In genomic region chr4:149345424-149345823, GRCh38 we compare ENCODE assay signal across 18 cellular contexts.
A peak's percentile ranks its signal among the peaks of the same experiment; 100 is the strongest.
DNase-seq lines count a peak whose midpoint lies in the region; ATAC-seq, FAIRE-seq and TF ChIP-seq lines count a peak whose summit lies in the region.
"Had no signal": no experiment of that assay in that cellular context is flagged by ENCODE, and none has a peak within 500 bp of the region (broad histone marks: within the 10 kb centered on the region; RNA-seq: fewer than 3 reads in every experiment).

No MANE protein-coding gene starts in this region.

- H3K4me1 ChIP-seq in GM23248 (ENCODE audit: insufficient read depth) = peaks cover 28% of the 10 kb centered on the region
- H3K4me1 ChIP-seq in mammary epithelial cell (ENCODE audit: insufficient read depth, low read length) = peaks cover 6% of the 10 kb centered on the region
- peaks cover 14% of the 10 kb centered on the region for H3K4me1 ChIP-seq in keratinocyte (ENCODE audit: control insufficient read depth, extremely low read depth, insufficient read depth, low read length)
- H3K4me1 ChIP-seq: A549 had no signal

- H4K20me1 ChIP-seq in GM23248 (ENCODE audit: insufficient read depth) (no peaks in the 10 kb centered on the region), mammary epithelial cell (ENCODE audit: insufficient read depth, low read length) (no peaks in the 10 kb centered on the region), keratinocyte (ENCODE audit: control insufficient read depth, extremely low read depth, insufficient read depth, low read length) (no peaks in the 10 kb centered on the region)
- H4K20me1 ChIP-seq: BLaER1 had no signal

- dilution Hi-C loops in mammary epithelial cell (cut with HindIII; ENCODE audit: low sequenced_read_pairs) = no loop called here
- dilution Hi-C loops in keratinocyte (cut with MboI; ENCODE audit: extremely low pct_ligation_motif_present, low sequenced_read_pairs) = no loop called here

- H3K9me3 ChIP-seq in GM23248 (ENCODE audit: low read depth) (no peaks in the 10 kb centered on the region), mammary epithelial cell (replicated peaks; ENCODE audit: insufficient read depth, low read length) (no peaks in the 10 kb centered on the region), keratinocyte (ENCODE audit: control insufficient read depth, low read depth, low read length) (no peaks in the 10 kb centered on the region)
- H3K9me3 ChIP-seq: A549, BLaER1 had no signal

- H3K27me3 ChIP-seq in GM23248 (replicated peaks; ENCODE audit: insufficient read depth) (no peaks in the 10 kb centered on the region), mammary epithelial cell (ENCODE audit: insufficient read depth, low read length) (no peaks in the 10 kb centered on the region), keratinocyte (ENCODE audit: control insufficient read depth, extremely low read depth, insufficient read depth, low read length) (no peaks in the 10 kb centered on the region)
- H3K27me3 ChIP-seq: BLaER1 had no signal

- no peak overlapping the region for H3K9ac ChIP-seq in GM23248
- H3K9ac ChIP-seq in mammary epithelial cell (ENCODE audit: insufficient read depth, low read length) = no peak overlapping the region
- no peak overlapping the region for H3K9ac ChIP-seq in keratinocyte (ENCODE audit: control insufficient read depth, extremely low read depth, insufficient read depth, low read length)
- H3K9ac ChIP-seq: BLaER1 had no signal

- no TSS peak for BruUV-seq in mammary epithelial cell (replicated peaks; lab: Mats Ljungman, UMichigan)

- H3K79me2 ChIP-seq in GM23248 (ENCODE audit: insufficient read depth) (no peaks in the 10 kb centered on the region), mammary epithelial cell (ENCODE audit: insufficient read depth, low read length) (no peaks in the 10 kb centered on the region), keratinocyte (ENCODE audit: control insufficient read depth, insufficient read depth, low read length) (no peaks in the 10 kb centered on the region)

- peaks cover 6% of the 10 kb centered on the region; the same call in 1 of the 2 replicates for H3F3A ChIP-seq in GM23248 (ENCODE audit: insufficient read depth)

- H2AFZ ChIP-seq in GM23248 = no peak overlapping the region
- no peak overlapping the region for H2AFZ ChIP-seq in mammary epithelial cell (ENCODE audit: low read depth, low read length)
- H2AFZ ChIP-seq in keratinocyte (ENCODE audit: control insufficient read depth, low read length) = no peak overlapping the region

- no peak for TF ChIP-seq CTCF in mammary epithelial cell (conservative IDR thresholded peaks at IDR 0.05 in 1 of 2, IDR thresholded peaks at IDR 0.05 in 1 of 2; ENCODE audit: extremely low read depth in 1 of 2, insufficient read depth in 1 of 2, low read depth in 1 of 2, low read length in 2 of 2)
- no peak for TF ChIP-seq CTCF in keratinocyte (optimal IDR thresholded peaks at IDR 0.05 in 1 of 3, IDR thresholded peaks at IDR 0.05 in 1 of 3, conservative IDR thresholded peaks at IDR 0.05 in 1 of 3; ENCODE audit: extremely low read depth in 1 of 3, insufficient read depth in 2 of 3, low read length in 3 of 3)

- intact Hi-C loops in mammary epithelial cell (cut with micrococcal nuclease) = no loop called here

- FAIRE-seq in keratinocyte (lab: Jason Lieb, UNC) = peak; percentile 76
- FAIRE-seq: A549, GM12892 had no signal

- ATAC-seq in GM18517 (IDR thresholded peaks at IDR 0.05; ENCODE audit: unreplicated experiment) (no peak), HG03457 (IDR thresholded peaks at IDR 0.05; ENCODE audit: unreplicated experiment) (no peak)
- ATAC-seq: A549 had no signal

- H3K27ac ChIP-seq in GM23248 = no peak overlapping the region
- no peak overlapping the region for H3K27ac ChIP-seq in mammary epithelial cell (ENCODE audit: insufficient read depth, low read depth, low read length)
- H3K27ac ChIP-seq in keratinocyte (ENCODE audit: control insufficient read depth, insufficient read depth, low read length) = no peak overlapping the region
- H3K27ac ChIP-seq: A549, BLaER1 had no signal

- H3K4me3 ChIP-seq in GM23248 (no peak overlapping the region), mammary epithelial cell (replicated peaks in 1 of 3; ENCODE audit: insufficient read depth in 1 of 3, low read depth in 2 of 3, low read length in 3 of 3) (no peak overlapping the region), keratinocyte (ENCODE audit: control insufficient read depth in 2 of 3, extremely low read depth in 1 of 3, insufficient read depth in 2 of 3, low read depth in 1 of 3, low read length in 3 of 3) (no peak overlapping the region)
- H3K4me3 ChIP-seq: A549, BLaER1 had no signal

- peaks cover 3% of the 10 kb centered on the region for H3K9me1 ChIP-seq in keratinocyte (ENCODE audit: control insufficient read depth, extremely low read depth, insufficient read depth, low read length)

- H3K36me3 ChIP-seq in GM23248 (ENCODE audit: low read depth) (no peaks in the 10 kb centered on the region), mammary epithelial cell (ENCODE audit: insufficient read depth, low read length) (no peaks in the 10 kb centered on the region), keratinocyte (ENCODE audit: control insufficient read depth in 2 of 2, extremely low read depth in 1 of 2, insufficient read depth in 2 of 2, low read length in 2 of 2) (no peaks in the 10 kb centered on the region)
- H3K36me3 ChIP-seq: BLaER1 had no signal

- 0 to 3% methylated on average over 1 of the region's 1 CpG for WGBS in GM23248 (ENCODE audit: low coverage in 1 of 2, low lambda C conversion rate in 2 of 2, missing lambda C conversion rate in 2 of 2), 2 experiments
- WGBS in mammary epithelial cell (ENCODE audit: low coverage, missing lambda C conversion rate) = 18% methylated on average over 1 of the region's 1 CpG

- CTCF ChIA-PET in mammary epithelial cell (lab: Charles Lee; ENCODE audit: low non-redundant PET) = no interaction called here

- no peaks in the 10 kb centered on the region for H3K9me2 ChIP-seq in GM23248 (ENCODE audit: insufficient read depth)

- DNase-seq in GM23248 (peak; percentile 35), OCI-M1 (lab: John Stamatoyannopoulos, UW) (peak; percentile 47), mammary epithelial cell (peak; percentile 12), keratinocyte (ENCODE audit: low read depth, low spot score) (peak; percentile 13), GF-D8 (lab: John Stamatoyannopoulos, UW) (no peak), DMS114 treated with DMSO at 0.1 percent for 48 hours (lab: John Stamatoyannopoulos, UW; ENCODE audit: unreplicated experiment) (no peak)
- DNase-seq: CD4-positive, alpha-beta memory T cell; IMR-90; NCI-H1092 treated with DMSO at 0.1 percent for 48 hours; NCI-H146; NCI-H2081; NK-92 treated with Interleukin-12 subunit alpha and Interleukin-12 subunit beta, amount 100 ng/mL, for 24 hours; RPMI8226 had no signal

- H3K4me2 ChIP-seq in GM23248 (ENCODE audit: unreplicated experiment) = no peak overlapping the region
- no peak overlapping the region for H3K4me2 ChIP-seq in mammary epithelial cell (ENCODE audit: insufficient read depth, low read depth, low read length)
- no peak overlapping the region for H3K4me2 ChIP-seq in keratinocyte (ENCODE audit: control insufficient read depth, extremely low read depth, insufficient read depth, low read depth, low read length)
- H3K4me2 ChIP-seq: A549 had no signal

- in situ Hi-C loops in GM23248 (cut with MboI) = no loop called here
- in situ Hi-C loops in mammary epithelial cell (cut with MboI; ENCODE audit: low sequenced_read_pairs in 2 of 2) = no loop called here

Comparison
In these comparisons a context has a peak if more than half of its experiments do, and no peak if none do; other contexts are left out.
1. DNase-seq: peak in GM23248 (single experiment), OCI-M1 (single experiment), mammary epithelial cell (single experiment) and keratinocyte (single experiment); none in GF-D8 (single experiment) and DMS114 treated with DMSO at 0.1 percent for 48 hours (single experiment).